9 cellular contexts compared by ENCODE assay signal in genomic region chr22:39242809-39243442, GRCh38. TPM values are rescaled to one million over a fixed set of nuclear protein-coding genes. Genes with fewer than 3 reads are reported as not detected.
DNase-seq lines count a peak whose midpoint lies in the region; ATAC-seq and TF ChIP-seq lines count a peak whose summit lies in the region.
"Had no signal": no experiment of that assay in that cellular context is flagged by ENCODE, and none has a peak within 500 bp of the region (broad histone marks: within the 10 kb centered on the region; RNA-seq: fewer than 3 reads in every experiment).

No MANE protein-coding gene starts in this region.

- peaks cover 48% of the 10 kb centered on the region for H3K4me1 Mint-ChIP-seq in central memory CD8-positive, alpha-beta T cell

- no peaks in the 10 kb centered on the region for H3K9me3 ChIP-seq in Peyer's patch

- H3K27me3 ChIP-seq in GM06990 (replicated peaks; ENCODE audit: control insufficient read depth, insufficient read depth, low read length) (peaks cover 1% of the 10 kb centered on the region; the same call in 1 of the 2 replicates), Peyer's patch (peaks cover 0 to 34% of the 10 kb centered on the region in 2 donors)

- no peaks in the 10 kb centered on the region for H3K27me3 Mint-ChIP-seq in central memory CD8-positive, alpha-beta T cell

- DNase-seq in GM06990 (ENCODE audit: extremely low read depth, insufficient read length): no peak
- no peak for DNase-seq in Peyer's patch
- DNase-seq in central memory CD8-positive, alpha-beta T cell (ENCODE audit: low spot score in 2 of 2): peak; percentile 40 to 46
- DNase-seq in mucosa of gallbladder (ENCODE audit: low spot score): peak; percentile 60
- DNase-seq in activated gamma-delta T cell treated with Interleukin-2 at 50 U/mL for 16 hours: no peak
- DNase-seq in mesenteric fat pad (ENCODE audit: low spot score): no peak

- no peak for TF ChIP-seq POLR2A in Peyer's patch (IDR thresholded peaks at IDR 0.05)

- no peaks in the 10 kb centered on the region for H3K36me3 ChIP-seq in GM06990 (ENCODE audit: control insufficient read depth, insufficient read depth, low read length)
- no peaks in the 10 kb centered on the region for H3K36me3 ChIP-seq in Peyer's patch

- peak overlapping the region; percentile 20 to 79 (median 48) for H3K27ac ChIP-seq in Peyer's patch

- peak overlapping the region; percentile 95 for H3K4me3 Mint-ChIP-seq in central memory CD8-positive, alpha-beta T cell

- peaks cover 40% of the 10 kb centered on the region for H3K36me3 Mint-ChIP-seq in central memory CD8-positive, alpha-beta T cell (ENCODE audit: insufficient read depth)

- no peaks in the 10 kb centered on the region for H3K9me3 Mint-ChIP-seq in central memory CD8-positive, alpha-beta T cell
- H3K9me3 Mint-ChIP-seq: neural crest cell had no signal

- ATAC-seq in central memory CD8-positive, alpha-beta T cell (replicated peaks; ENCODE audit: extremely low read depth, poor library complexity, severe bottlenecking): peak; percentile 16
- ATAC-seq in GM21723 (IDR thresholded peaks at IDR 0.05; ENCODE audit: unreplicated experiment) (no peak), esophagus mucosa (no peak)

- H3K4me3 ChIP-seq in GM06990 (replicated peaks; ENCODE audit: low read depth, low read length) (peak overlapping the region; percentile 4), Peyer's patch (peak overlapping the region; percentile 34 to 59 (median 52))

- no peak for TF ChIP-seq CTCF in GM06990 (IDR thresholded peaks at IDR 0.05; ENCODE audit: insufficient read depth, low read length, poor library complexity, severe bottlenecking)
- TF ChIP-seq CTCF in Peyer's patch (IDR thresholded peaks at IDR 0.05): no peak

- H3K27ac Mint-ChIP-seq in central memory CD8-positive, alpha-beta T cell (ENCODE audit: low read depth): peak overlapping the region; percentile 89

- peaks cover 0 to 59% (median 25%) of the 10 kb centered on the region in 4 donors for H3K4me1 ChIP-seq in Peyer's patch

RNA-seq across cellular contexts. Expression of gene PDGFB, which starts 1.9 kb away (rescaled TPM):
- total RNA-seq in Peyer's patch (10 to 100 TPM in 1 of 4 donors, 1 to 10 TPM in 3; 1.8 to 10.7 (median 3.8) TPM), mucosa of gallbladder (14.6 TPM), mesenteric fat pad (38.0 TPM), esophagus mucosa (0.96 TPM)

Comparison
In these comparisons a context has a peak if more than half of its experiments do, and no peak if none do; other contexts are left out.
1. DNase-seq: peak in central memory CD8-positive, alpha-beta T cell (2 of 2) and mucosa of gallbladder (single experiment); none in GM06990 (single experiment), Peyer's patch (0 of 3), activated gamma-delta T cell treated with Interleukin-2 at 50 U/mL for 16 hours (single experiment) and mesenteric fat pad (single experiment).